In genomic region chr6:33833599-33833998, GRCh38 we compare ENCODE assay signal across 20 cellular contexts. TPM values are rescaled to one million over a fixed set of nuclear protein-coding genes. Genes with fewer than 3 reads are reported as not detected.
DNase-seq lines count a peak whose midpoint lies in the region; ATAC-seq, FAIRE-seq and TF ChIP-seq lines count a peak whose summit lies in the region.
"Had no signal": no experiment of that assay in that cellular context is flagged by ENCODE, and none has a peak within 500 bp of the region (broad histone marks: within the 10 kb centered on the region; RNA-seq: fewer than 3 reads in every experiment).

No MANE protein-coding gene starts in this region.

- 59% methylated on average over 6 of the region's 6 CpGs for WGBS in K562 (ENCODE audit: insufficient coverage, low coverage, missing lambda C conversion rate)

- intact Hi-C loops in K562 (cut with micrococcal nuclease) = no loop called here
- intact Hi-C loops in kidney (cut with DNase I) = no loop called here
- intact Hi-C loops in CD4-positive, alpha-beta T cell (cut with DNase I, micrococcal nuclease) = loop anchor here in 1 of 2 experiments (10.0 kb wide), 1 partner anchor 281 kb away; no protein-coding TSS in a partner anchor
- intact Hi-C loops in PC-9 (cut with micrococcal nuclease; ENCODE audit: unreplicated experiment) = no loop called here

- H3K27me3 ChIP-seq in K562 (ENCODE audit: control insufficient read depth in 2 of 2, insufficient read depth in 2 of 2, low read length in 2 of 2) (peaks cover 11 to 17% of the 10 kb centered on the region in 2 experiments; a peak in 4 of 5 replicates), neural progenitor cell (no peaks in the 10 kb centered on the region), PC-9 (ENCODE audit: insufficient read depth, low read depth) (no peaks in the 10 kb centered on the region)
- no peaks in the 10 kb centered on the region for H3K27me3 ChIP-seq in CD4-positive, alpha-beta T cell (ENCODE audit: control insufficient read depth, insufficient read depth, low read length)

- H3K4me3 ChIP-seq in K562 = no peak overlapping the region
- no peak overlapping the region for H3K4me3 ChIP-seq in kidney (ENCODE audit: low read length in 2 of 2)
- H3K4me3 ChIP-seq in neural progenitor cell = no peak overlapping the region
- H3K4me3 ChIP-seq in PC-9 = no peak overlapping the region

- TF ChIP-seq RAD21 in K562 (CRISPR knock-in tag; conservative IDR thresholded peaks at IDR 0.05 in 1 of 2, IDR thresholded peaks at IDR 0.05 in 1 of 2) = no peak

- no peak for TF ChIP-seq POLR2A in K562 (conservative IDR thresholded peaks at IDR 0.05)

- H3K4me3 Mint-ChIP-seq in neural progenitor cell (no peak overlapping the region), type B pancreatic cell (no peak overlapping the region)
- H3K4me3 Mint-ChIP-seq in CD4-positive, alpha-beta T cell = no peak overlapping the region
- H3K4me3 Mint-ChIP-seq: CD4-positive, alpha-beta memory T cell; H9 had no signal

- H3K27ac Mint-ChIP-seq in neural progenitor cell = peak overlapping the region; percentile 30
- no peak overlapping the region for H3K27ac Mint-ChIP-seq in CD4-positive, alpha-beta T cell
- no peak overlapping the region for H3K27ac Mint-ChIP-seq in type B pancreatic cell
- no peak overlapping the region for H3K27ac Mint-ChIP-seq in activated naive CD4-positive, alpha-beta T cell treated with anti-CD3 and anti-CD28 coated beads, Interleukin-2, amount 50 U/mL, for 72 hours
- H3K27ac Mint-ChIP-seq: H9 had no signal

- H3K4me1 ChIP-seq in K562 (replicated peaks in 1 of 2; ENCODE audit: control insufficient read depth in 2 of 2, insufficient read depth in 2 of 2, low read length in 2 of 2) (peaks cover 14 to 24% of the 10 kb centered on the region in 2 experiments), kidney (ENCODE audit: control insufficient read depth in 1 of 2, insufficient read depth in 1 of 2, low read depth in 1 of 2, low read length in 2 of 2) (peaks cover 0 to 3% of the 10 kb centered on the region in 2 donors), neural progenitor cell (peaks cover 11% of the 10 kb centered on the region), PC-9 (replicated peaks; ENCODE audit: insufficient read depth) (peaks cover 9% of the 10 kb centered on the region)

- H3F3A ChIP-seq in neural progenitor cell (ENCODE audit: low read depth) (peaks cover 10% of the 10 kb centered on the region), PC-9 (ENCODE audit: insufficient read depth, low read depth) (no peaks in the 10 kb centered on the region)

- no peak overlapping the region for H3K4me2 ChIP-seq in K562 (ENCODE audit: insufficient read depth, low read length)
- no peak overlapping the region for H3K4me2 ChIP-seq in neural progenitor cell
- H3K4me2 ChIP-seq in PC-9 = no peak overlapping the region

- H3K79me2 ChIP-seq in K562 (ENCODE audit: control insufficient read depth, insufficient read depth, low read length) (no peaks in the 10 kb centered on the region), neural progenitor cell (ENCODE audit: low read depth) (no peaks in the 10 kb centered on the region), PC-9 (ENCODE audit: low read depth) (no peaks in the 10 kb centered on the region)

- H4K20me1 ChIP-seq in K562 (replicated peaks; ENCODE audit: control insufficient read depth, insufficient read depth, low read length) = no peaks in the 10 kb centered on the region
- no peaks in the 10 kb centered on the region for H4K20me1 ChIP-seq in neural progenitor cell (ENCODE audit: low read depth)
- no peaks in the 10 kb centered on the region for H4K20me1 ChIP-seq in PC-9 (ENCODE audit: insufficient read depth)

- H3K9me3 Mint-ChIP-seq in neural progenitor cell = peaks cover 5% of the 10 kb centered on the region
- H3K9me3 Mint-ChIP-seq in CD4-positive, alpha-beta T cell = no peaks in the 10 kb centered on the region
- H3K9me3 Mint-ChIP-seq in type B pancreatic cell = no peaks in the 10 kb centered on the region
- peaks cover 0 to 6% of the 10 kb centered on the region in 2 donors for H3K9me3 Mint-ChIP-seq in activated naive CD4-positive, alpha-beta T cell treated with anti-CD3 and anti-CD28 coated beads, Interleukin-2, amount 50 U/mL, for 72 hours

- no peaks in the 10 kb centered on the region for H3K9me2 ChIP-seq in PC-9 (ENCODE audit: insufficient read depth)

- no peak for DNase-seq in RWPE1 (ENCODE audit: low spot score)
- no peak for DNase-seq in K562 (ENCODE audit: extremely low read depth in 1 of 4, low spot score in 3 of 4)
- peak; percentile 0 for DNase-seq in kidney
- DNase-seq in neural progenitor cell (ENCODE audit: low spot score) = no peak
- no peak for DNase-seq in CD4-positive, alpha-beta T cell
- no peak for DNase-seq in type B pancreatic cell (ENCODE audit: extremely low spot score, unreplicated experiment)
- DNase-seq in PC-9 = no peak
- no peak for DNase-seq in activated naive CD4-positive, alpha-beta T cell treated with anti-CD3 and anti-CD28 coated beads, Interleukin-2, amount 50 U/mL, for 72 hours (ENCODE audit: low spot score in 2 of 2)
- DNase-seq: AML-193; Calu3; CD4-positive, alpha-beta memory T cell; DMS79 treated with DMSO at 0.1 percent for 48 hours; GF-D8; GOT3; H9 had no signal

- no peaks in the 10 kb centered on the region for H3K9me3 ChIP-seq in K562 (replicated peaks; ENCODE audit: control insufficient read depth, insufficient read depth, low read depth, low read length)
- H3K9me3 ChIP-seq in kidney (ENCODE audit: control insufficient read depth in 1 of 2, low read length in 2 of 2) = no peaks in the 10 kb centered on the region
- H3K9me3 ChIP-seq in neural progenitor cell (ENCODE audit: low read depth) = no peaks in the 10 kb centered on the region
- no peaks in the 10 kb centered on the region for H3K9me3 ChIP-seq in CD4-positive, alpha-beta T cell (ENCODE audit: control insufficient read depth, low read length)
- no peaks in the 10 kb centered on the region for H3K9me3 ChIP-seq in PC-9 (ENCODE audit: insufficient read depth, low read depth)

- no peak overlapping the region for H2AFZ ChIP-seq in K562 (ENCODE audit: low read depth, low read length)
- no peak overlapping the region for H2AFZ ChIP-seq in neural progenitor cell (replicated peaks)
- no peak overlapping the region for H2AFZ ChIP-seq in PC-9

- no peak for FAIRE-seq in K562 (lab: Jason Lieb, UNC)
- no peak for FAIRE-seq in kidney (lab: Jason Lieb, UNC)
- FAIRE-seq: A204.1 had no signal

- in situ Hi-C loops in K562 (cut with MboI) = no loop called here

- H3K36me3 ChIP-seq in K562 (ENCODE audit: control insufficient read depth, insufficient read depth, low read length) = no peaks in the 10 kb centered on the region
- H3K36me3 ChIP-seq in kidney (ENCODE audit: control insufficient read depth in 1 of 2, insufficient read depth in 2 of 2, low read length in 2 of 2) = no peaks in the 10 kb centered on the region
- no peaks in the 10 kb centered on the region for H3K36me3 ChIP-seq in neural progenitor cell
- H3K36me3 ChIP-seq in PC-9 (ENCODE audit: low read depth) = no peaks in the 10 kb centered on the region

- H3K9ac ChIP-seq in K562 (ENCODE audit: insufficient read depth in 1 of 2, low read depth in 2 of 2, low read length in 2 of 2) (no peak overlapping the region), kidney (ENCODE audit: low read length in 2 of 2) (no peak overlapping the region), neural progenitor cell (no peak overlapping the region)

- BruUV-seq in K562 (replicated peaks; lab: Mats Ljungman, UMichigan) = no TSS peak
- BruUV-seq in PC-9 (replicated peaks; lab: Mats Ljungman, UMichigan) = no TSS peak

- H3K36me3 Mint-ChIP-seq in neural progenitor cell (no peaks in the 10 kb centered on the region), type B pancreatic cell (no peaks in the 10 kb centered on the region)
- no peaks in the 10 kb centered on the region for H3K36me3 Mint-ChIP-seq in CD4-positive, alpha-beta T cell (ENCODE audit: low read depth)
- H3K36me3 Mint-ChIP-seq in activated naive CD4-positive, alpha-beta T cell treated with anti-CD3 and anti-CD28 coated beads, Interleukin-2, amount 50 U/mL, for 72 hours = no peaks in the 10 kb centered on the region
- H3K36me3 Mint-ChIP-seq: CD4-positive, alpha-beta memory T cell had no signal

- POLR2A ChIA-PET in RWPE1 (lab: Yijun Ruan, JAX; ENCODE audit: low non-redundant PET) = no interaction called here
- POLR2A ChIA-PET in K562 (lab: Yijun Ruan, JAX) = interaction anchor here (0.5 kb wide), 1 partner anchor 21 kb away, joined by 3 read pairs; no protein-coding TSS in a partner anchor
- POLR2A ChIA-PET in CD4-positive, alpha-beta T cell (lab: Charles Lee) = no interaction called here
- POLR2A ChIA-PET in PC-9 (lab: Charles Lee; ENCODE audit: unreplicated experiment) = no interaction called here

- H3K4me1 Mint-ChIP-seq in neural progenitor cell (peaks cover 31% of the 10 kb centered on the region), type B pancreatic cell (ENCODE audit: unreplicated experiment) (peaks cover 27% of the 10 kb centered on the region)
- no peaks in the 10 kb centered on the region for H3K4me1 Mint-ChIP-seq in CD4-positive, alpha-beta T cell (ENCODE audit: low read depth)
- H3K4me1 Mint-ChIP-seq: CD4-positive, alpha-beta memory T cell had no signal

- no peak for TF ChIP-seq CTCF in RWPE1 (conservative IDR thresholded peaks at IDR 0.05; ENCODE audit: low read depth)
- TF ChIP-seq CTCF in K562 (IDR thresholded peaks at IDR 0.05 in 2 of 3, conservative IDR thresholded peaks at IDR 0.05 in 1 of 3; ENCODE audit: insufficient read depth in 2 of 3, low read depth in 1 of 3, low read length in 3 of 3) = no peak
- TF ChIP-seq CTCF in kidney (IDR thresholded peaks at IDR 0.05; ENCODE audit: borderline replicate concordance, extremely low read depth, insufficient read depth) = no peak
- no peak for TF ChIP-seq CTCF in neural progenitor cell (IDR thresholded peaks at IDR 0.05)
- no peak for TF ChIP-seq CTCF in CD4-positive, alpha-beta T cell (IDR thresholded peaks at IDR 0.05)
- TF ChIP-seq CTCF in type B pancreatic cell (conservative IDR thresholded peaks at IDR 0.05) = no peak
- no peak for TF ChIP-seq CTCF in PC-9 (conservative IDR thresholded peaks at IDR 0.05)

- ATAC-seq in K562 = no peak
- no peak for ATAC-seq in CD4-positive, alpha-beta T cell (ENCODE audit: poor library complexity)
- ATAC-seq in activated naive CD4-positive, alpha-beta T cell treated with anti-CD3 and anti-CD28 coated beads, Interleukin-2, amount 50 U/mL, for 72 hours = no peak

- CTCF ChIA-PET in RWPE1 (lab: Yijun Ruan, JAX) (interaction anchor here (0.5 to 1.0 kb wide), 2 partner anchors 62 to 514 kb away, joined by 3 to 4 read pairs; no protein-coding TSS in a partner anchor), K562 (lab: Yijun Ruan, JAX; ENCODE audit: low intra/inter-chr PET ratio) (no interaction called here), PC-9 (lab: Charles Lee) (no interaction called here)
- CTCF ChIA-PET in CD4-positive, alpha-beta T cell (lab: Charles Lee) = no interaction called here

- TF ChIP-seq EP300 in K562 (IDR thresholded peaks at IDR 0.05; ENCODE audit: low read length) = no peak

- H3K9me1 ChIP-seq in K562 (ENCODE audit: control insufficient read depth, insufficient read depth, low read length) = no peaks in the 10 kb centered on the region

- H3K27ac ChIP-seq in RWPE1 (peak overlapping the region; percentile 75), K562 (ENCODE audit: extremely low read depth, low read depth, low read length) (no peak overlapping the region), kidney (ENCODE audit: low read depth in 2 of 2, low read length in 2 of 2) (no peak overlapping the region), neural progenitor cell (no peak overlapping the region), PC-9 (no peak overlapping the region)
- H3K27ac ChIP-seq in CD4-positive, alpha-beta T cell (ENCODE audit: low read depth, low read length) = no peak overlapping the region
- H3K27ac ChIP-seq: C4-2B, HL-60 had no signal

- H3K27me3 Mint-ChIP-seq in neural progenitor cell (ENCODE audit: insufficient read depth, low read depth) (peaks cover 23% of the 10 kb centered on the region), type B pancreatic cell (peaks cover 20% of the 10 kb centered on the region)
- H3K27me3 Mint-ChIP-seq in CD4-positive, alpha-beta T cell = peaks cover 6% of the 10 kb centered on the region

RNA-seq across cellular contexts. Expression of gene MLN, which starts 29.8 kb away (rescaled TPM):
- total RNA-seq in K562 (2011; cell fraction: chromatin; rRNA removed; ENCODE audit: low replicate concordance) = not detected in 2 replicates
- total RNA-seq in K562 (2011; cell fraction: nucleolus; rRNA removed) = not detected in 2 replicates
- not detected in 2 replicates for total RNA-seq in K562 (2011; cell fraction: nucleoplasm; rRNA removed)
- not detected in 2 replicates for total RNA-seq in K562 (2014; rRNA removed)
- not detected in 2 replicates for total RNA-seq in K562 (2014; rRNA removed; fragmentation: Illumina TruSeq; extraction: Trizol)
- total RNA-seq in K562 (2015; rRNA removed; fragmentation: Illumina TruSeq; extraction: Trizol) = not detected in 2 replicates
- total RNA-seq in K562 (2021) = not detected in 2 replicates
- polyA plus RNA-seq in K562 (2011; rRNA removed) = not detected in 2 replicates
- polyA plus RNA-seq in K562 (2011; cell fraction: cytosol; rRNA removed) = not detected in 2 replicates
- polyA plus RNA-seq in K562 (2011; cell fraction: nucleus; rRNA removed) = not detected in 2 replicates
- polyA plus RNA-seq in K562 (2012) = not detected in 2 replicates
- polyA plus RNA-seq in K562 (2014; fragmentation: Illumina TruSeq; extraction: Trizol) = not detected in 2 replicates
- not detected for polyA plus RNA-seq in K562 (2014; fragmentation: Nextera tagmentation; extraction: Ambion mirVana)
- not detected in 2 replicates for polyA plus RNA-seq in K562 (2014; rRNA removed)
- polyA minus RNA-seq in K562 (2011; rRNA and poly(A)+ RNA removed) = not detected in 2 replicates
- not detected in 2 replicates for polyA minus RNA-seq in K562 (2011; cell fraction: cytosol; rRNA and poly(A)+ RNA removed)
- polyA minus RNA-seq in K562 (2011; cell fraction: nucleus; rRNA and poly(A)+ RNA removed) = not detected in 2 replicates
- not detected for total RNA-seq in kidney
- polyA plus RNA-seq in kidney (ENCODE audit: insufficient read depth, low read depth, low replicate concordance) = not detected
- total RNA-seq in neural progenitor cell (ENCODE audit: low replicate concordance) = not detected in 2 replicates
- total RNA-seq in CD4-positive, alpha-beta T cell = not detected
- total RNA-seq in type B pancreatic cell (ENCODE audit: low replicate concordance) = 0.65 and 4.6 TPM in 2 replicates
- not detected in 2 replicates for total RNA-seq in PC-9 (2021)
- not detected for total RNA-seq in activated naive CD4-positive, alpha-beta T cell treated with anti-CD3 and anti-CD28 coated beads, Interleukin-2, amount 50 U/mL, for 72 hours
- total RNA-seq: Calu3; CD4-positive, alpha-beta memory T cell; H9; HT1080 had no signal
- polyA plus RNA-seq: BJ; CD4-positive, alpha-beta memory T cell had no signal

RNA-seq across cellular contexts. Expression of gene LEMD2, which starts 44.7 kb away (rescaled TPM):
- 110 and 155 TPM in 2 replicates for total RNA-seq in K562 (2011; cell fraction: chromatin; rRNA removed; ENCODE audit: low replicate concordance)
- total RNA-seq in K562 (2011; cell fraction: nucleolus; rRNA removed) = 95.4 and 123 TPM in 2 replicates
- total RNA-seq in K562 (2011; cell fraction: nucleoplasm; rRNA removed) = 110 and 121 TPM in 2 replicates
- total RNA-seq in K562 (2014; rRNA removed) (30.8 and 42.0 TPM in 2 replicates), K562 (2014; rRNA removed; fragmentation: Illumina TruSeq; extraction: Trizol) (24.3 and 28.2 TPM in 2 replicates), K562 (2015; rRNA removed; fragmentation: Illumina TruSeq; extraction: Trizol) (36.4 and 44.5 TPM in 2 replicates), K562 (2021) (36.4 and 42.6 TPM in 2 replicates), kidney (57.1 TPM), neural progenitor cell (ENCODE audit: low replicate concordance) (31.8 and 53.4 TPM in 2 replicates), type B pancreatic cell (ENCODE audit: low replicate concordance) (58.2 and 64.7 TPM in 2 replicates), PC-9 (2021) (65.9 and 66.5 TPM in 2 replicates)
- polyA plus RNA-seq in K562 (2011; rRNA removed) (46.3 and 50.4 TPM in 2 replicates), K562 (2014; fragmentation: Illumina TruSeq; extraction: Trizol) (26.4 and 26.7 TPM in 2 replicates), K562 (2014; fragmentation: Nextera tagmentation; extraction: Ambion mirVana) (under 1 TPM; 0.32 to 0.37 TPM), K562 (2014; rRNA removed) (34.3 and 41.4 TPM in 2 replicates), kidney (ENCODE audit: insufficient read depth, low read depth, low replicate concordance) (36.4 TPM)
- 30.6 and 34.6 TPM in 2 replicates for polyA plus RNA-seq in K562 (2011; cell fraction: cytosol; rRNA removed)
- polyA plus RNA-seq in K562 (2011; cell fraction: nucleus; rRNA removed) = 121 and 133 TPM in 2 replicates
- polyA plus RNA-seq in K562 (2012) = 30.2 and 57.3 TPM in 2 replicates
- 32.2 and 37.5 TPM in 2 replicates for polyA minus RNA-seq in K562 (2011; rRNA and poly(A)+ RNA removed)
- 16.3 and 23.9 TPM in 2 replicates for polyA minus RNA-seq in K562 (2011; cell fraction: cytosol; rRNA and poly(A)+ RNA removed)
- polyA minus RNA-seq in K562 (2011; cell fraction: nucleus; rRNA and poly(A)+ RNA removed) = 53.7 and 96.3 TPM in 2 replicates
- 100 to 1,000 TPM; 122 to 124 TPM for total RNA-seq in CD4-positive, alpha-beta T cell
- total RNA-seq in activated naive CD4-positive, alpha-beta T cell treated with anti-CD3 and anti-CD28 coated beads, Interleukin-2, amount 50 U/mL, for 72 hours = 10 to 100 TPM; 54.4 to 80.5 TPM
